ENCODE assay signal across 11 cellular contexts in genomic region chr1:172638249-172638648, GRCh38. TPM values are rescaled to one million over a fixed set of nuclear protein-coding genes. Genes with fewer than 3 reads are reported as not detected.
A peak's percentile ranks its signal among the peaks of the same experiment; 100 is the strongest.
DNase-seq lines count a peak whose midpoint lies in the region; ATAC-seq and TF ChIP-seq lines count a peak whose summit lies in the region.
"Had no signal": no experiment of that assay in that cellular context is flagged by ENCODE, and none has a peak within 500 bp of the region (broad histone marks: within the 10 kb centered on the region; RNA-seq: fewer than 3 reads in every experiment).

No MANE protein-coding gene starts in this region.

- in situ Hi-C loops in mammary epithelial cell (cut with MboI; ENCODE audit: low sequenced_read_pairs in 2 of 2), result no loop called here

- dilution Hi-C loops in mammary epithelial cell (cut with HindIII; ENCODE audit: low sequenced_read_pairs), result no loop called here

- H3K4me2 ChIP-seq in PC-3 (ENCODE audit: low read length), result peak overlapping the region; percentile 66
- peak overlapping the region; percentile 71 for H3K4me2 ChIP-seq in mammary epithelial cell (ENCODE audit: insufficient read depth, low read depth, low read length)

- H3K27me3 ChIP-seq in PC-3 (ENCODE audit: low read length) (no peaks in the 10 kb centered on the region), mammary epithelial cell (ENCODE audit: insufficient read depth, low read length) (no peaks in the 10 kb centered on the region)

- H3K36me3 ChIP-seq in PC-3 (ENCODE audit: low read depth, low read length) (no peaks in the 10 kb centered on the region; the same call in 1 of the 2 replicates), mammary epithelial cell (ENCODE audit: insufficient read depth, low read length) (no peaks in the 10 kb centered on the region)
- H3K36me3 ChIP-seq: lower lobe of right lung had no signal

- no peak; the same call in 1 of the 2 replicates for ATAC-seq in PC-3

- H3K4me3 ChIP-seq in PC-3 (ENCODE audit: low read length) (peak overlapping the region; percentile 25), mammary epithelial cell (replicated peaks in 1 of 3; ENCODE audit: insufficient read depth in 1 of 3, low read depth in 2 of 3, low read length in 3 of 3) (no peak overlapping the region)
- H3K4me3 ChIP-seq: lower lobe of right lung had no signal

- H3K9me3 ChIP-seq in PC-3 (ENCODE audit: low read length), result no peaks in the 10 kb centered on the region
- peaks cover 6% of the 10 kb centered on the region for H3K9me3 ChIP-seq in mammary epithelial cell (replicated peaks; ENCODE audit: insufficient read depth, low read length)
- H3K9me3 ChIP-seq: lower lobe of right lung had no signal

- peak overlapping the region; percentile 51 for H3K9ac ChIP-seq in PC-3 (ENCODE audit: low read length)
- peak overlapping the region; percentile 22 for H3K9ac ChIP-seq in mammary epithelial cell (ENCODE audit: insufficient read depth, low read length)

- peaks cover 5% of the 10 kb centered on the region for H3K9me3 Mint-ChIP-seq in T-helper 2 cell treated with Interferon-gamma antibody and Interleukin-4, amounts not matched to agents 5 μg/mL and 100 μg/mL, for 36 hours

- H3K4me1 Mint-ChIP-seq in T-helper 2 cell treated with Interferon-gamma antibody and Interleukin-4, amounts not matched to agents 5 μg/mL and 100 μg/mL, for 36 hours (ENCODE audit: low read depth), result peaks cover 54% of the 10 kb centered on the region

- peaks cover 21% of the 10 kb centered on the region for H3K27me3 Mint-ChIP-seq in T-helper 2 cell treated with Interferon-gamma antibody and Interleukin-4, amounts not matched to agents 5 μg/mL and 100 μg/mL, for 36 hours (ENCODE audit: low read depth)

- peak overlapping the region; percentile 75 for H3K4me3 Mint-ChIP-seq in T-helper 2 cell treated with Interferon-gamma antibody and Interleukin-4, amounts not matched to agents 5 μg/mL and 100 μg/mL, for 36 hours

- BruUV-seq in PC-3 (replicated peaks; lab: Mats Ljungman, UMichigan) (TSS peak; percentile 78), mammary epithelial cell (replicated peaks; lab: Mats Ljungman, UMichigan) (TSS peak; percentile 73)

- peaks cover 1% of the 10 kb centered on the region for H3K36me3 Mint-ChIP-seq in T-helper 2 cell treated with Interferon-gamma antibody and Interleukin-4, amounts not matched to agents 5 μg/mL and 100 μg/mL, for 36 hours (ENCODE audit: low read depth)

- H4K20me1 ChIP-seq in PC-3 (ENCODE audit: low read length), result no peaks in the 10 kb centered on the region
- no peaks in the 10 kb centered on the region for H4K20me1 ChIP-seq in mammary epithelial cell (ENCODE audit: insufficient read depth, low read length)

- H2AFZ ChIP-seq in PC-3 (ENCODE audit: low read length) (peak overlapping the region; percentile 27; the same call in 1 of the 2 replicates), mammary epithelial cell (ENCODE audit: low read depth, low read length) (no peak overlapping the region)

- H3F3A ChIP-seq in PC-3 (ENCODE audit: low read length, unreplicated experiment), result peaks cover 31% of the 10 kb centered on the region

- no peaks in the 10 kb centered on the region for H3K79me2 ChIP-seq in PC-3 (ENCODE audit: low read length)
- no peaks in the 10 kb centered on the region for H3K79me2 ChIP-seq in mammary epithelial cell (ENCODE audit: insufficient read depth, low read length)

- no peak for DNase-seq in T-helper 2 cell treated with Interferon-gamma antibody and Interleukin-4, amounts not matched to agents 5 μg/mL and 100 μg/mL, for 36 hours (ENCODE audit: low spot score)
- DNase-seq in T-helper 2 cell (no peak), PC-3 (peak; percentile 60), mammary epithelial cell (peak; percentile 26), renal cortical epithelial cell (ENCODE audit: low read depth) (peak; percentile 48), UCSD-AML1 (lab: John Stamatoyannopoulos, UW; ENCODE audit: unreplicated experiment) (no peak), SHP77 (lab: John Stamatoyannopoulos, UW) (no peak), inferior parietal cortex (ENCODE audit: extremely low spot score) (no peak)
- DNase-seq: activated CD4-positive, CD25-positive, alpha-beta regulatory T cell; lower lobe of right lung; MM.1S had no signal

- H3K27ac ChIP-seq in PC-3 (ENCODE audit: low read length) (peak overlapping the region; percentile 78), mammary epithelial cell (ENCODE audit: insufficient read depth, low read depth, low read length) (peak overlapping the region; percentile 97)

- TF ChIP-seq CTCF in PC-3 (conservative IDR thresholded peaks at IDR 0.05; ENCODE audit: low read depth, low read length), result no peak
- TF ChIP-seq CTCF in mammary epithelial cell (conservative IDR thresholded peaks at IDR 0.05 in 1 of 2, IDR thresholded peaks at IDR 0.05 in 1 of 2; ENCODE audit: extremely low read depth in 1 of 2, insufficient read depth in 1 of 2, low read depth in 1 of 2, low read length in 2 of 2), result no peak

- POLR2A ChIA-PET in PC-3 (lab: Charles Lee; ENCODE audit: unreplicated experiment), result interaction anchor here (0.7 kb wide), 1 partner anchor 16 kb away, joined by 4 read pairs; no protein-coding TSS in a partner anchor

- peak overlapping the region; percentile 91 for H3K27ac Mint-ChIP-seq in T-helper 2 cell treated with Interferon-gamma antibody and Interleukin-4, amounts not matched to agents 5 μg/mL and 100 μg/mL, for 36 hours

- H3K4me1 ChIP-seq in PC-3 (ENCODE audit: insufficient read depth, low read length) (peaks cover 62% of the 10 kb centered on the region), mammary epithelial cell (ENCODE audit: insufficient read depth, low read length) (peaks cover 47% of the 10 kb centered on the region)

- CTCF ChIA-PET in PC-3 (lab: Charles Lee), result no interaction called here
- CTCF ChIA-PET in mammary epithelial cell (lab: Charles Lee; ENCODE audit: low non-redundant PET), result interaction anchor here (0.7 kb wide), 1 partner anchor 82 kb away, joined by 3 read pairs; no protein-coding TSS in a partner anchor

- intact Hi-C loops in PC-3 (cut with micrococcal nuclease) (loop anchor here (1.0 kb wide), 1 partner anchor 81 kb away; no protein-coding TSS in a partner anchor), mammary epithelial cell (cut with micrococcal nuclease) (loop anchor here (2.0 kb wide), 1 partner anchor 29 kb away; no protein-coding TSS in a partner anchor)

- H3K9me2 ChIP-seq in PC-3 (replicated peaks; ENCODE audit: low read length), result no peaks in the 10 kb centered on the region

- 79% methylated on average over 2 of the region's 2 CpGs for WGBS in mammary epithelial cell (ENCODE audit: low coverage, missing lambda C conversion rate)

RNA-seq across cellular contexts. Expression of gene FASLG, which starts 20.7 kb away (rescaled TPM):
- total RNA-seq in PC-3 (2014; rRNA removed), result 0.04 TPM in 1 of 2 replicates, not detected in the other
- total RNA-seq in mammary epithelial cell, result not detected
- not detected for polyA plus RNA-seq in mammary epithelial cell
- polyA minus RNA-seq in mammary epithelial cell, result not detected
- total RNA-seq in renal cortical epithelial cell, result not detected in 2 replicates

Comparison
In these comparisons a context has a peak if more than half of its experiments do, and no peak if none do; other contexts are left out.
1. DNase-seq: peak in PC-3 (single experiment), mammary epithelial cell (single experiment) and renal cortical epithelial cell (single experiment); none in T-helper 2 cell treated with Interferon-gamma antibody and Interleukin-4, amounts not matched to agents 5 μg/mL and 100 μg/mL, for 36 hours (single experiment), T-helper 2 cell (0 of 5), UCSD-AML1 (single experiment), SHP77 (0 of 2) and inferior parietal cortex (single experiment).